In the genomic region with DNA sequence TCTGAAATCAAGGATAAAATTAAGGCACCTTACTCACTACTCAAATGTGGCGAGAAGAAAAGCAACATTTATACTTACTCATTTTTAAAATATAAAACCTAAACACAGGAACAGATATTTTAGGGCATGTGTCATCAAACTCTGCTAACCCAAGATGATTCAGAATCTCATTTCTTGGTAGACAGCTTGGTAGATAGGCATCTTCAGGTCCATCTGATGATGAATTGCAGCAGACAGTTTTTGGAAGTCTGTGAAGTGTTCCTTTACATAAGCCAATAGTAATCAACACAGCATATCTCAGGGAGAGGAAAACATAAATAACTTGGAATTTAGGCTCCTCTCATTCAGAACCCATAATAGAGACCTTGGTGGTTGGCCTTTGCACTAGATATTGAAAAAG, we compare ENCODE assay signal across 9 cellular contexts. TPM values are rescaled to one million over a fixed set of nuclear protein-coding genes. Genes with fewer than 3 reads are reported as not detected.
DNase-seq lines count a peak whose midpoint lies in the region; ATAC-seq lines count a peak whose summit lies in the region.
"Had no signal": no experiment of that assay in that cellular context is flagged by ENCODE, and none has a peak within 500 bp of the region (broad histone marks: within the 10 kb centered on the region; RNA-seq: fewer than 3 reads in every experiment).

No MANE protein-coding gene starts in this region.

- intact Hi-C loops in activated T-helper 1 cell treated with anti-CD3 and anti-CD28 coated beads, Interleukin-12 subunit alpha, Interleukin-12 subunit beta, Interleukin-2, Interleukin-4 antibody, amounts not matched to agents 30 ng/mL and 10 ng/mL and 1 ng/mL, durations not matched to agents 14 hours and 24 hours and 36 hours (cut with micrococcal nuclease) = loop anchor here (1.0 to 10.0 kb wide), 5 partner anchors 102 to 600 kb away; a partner anchor contains a TSS

- ATAC-seq in activated T-cell treated with anti-CD3 and anti-CD28 coated beads, Interleukin-2, amount 50 U/mL, for 72 hours (replicated peaks in 1 of 2) = peak; percentile 67 to 69

- H3K9me3 Mint-ChIP-seq in activated T-cell treated with anti-CD3 and anti-CD28 coated beads, Interleukin-2, amount 50 U/mL, for 72 hours = no peaks in the 10 kb centered on the region
- H3K9me3 Mint-ChIP-seq in activated T-helper 1 cell treated with anti-CD3 and anti-CD28 coated beads, Interleukin-12 subunit alpha, Interleukin-12 subunit beta, Interleukin-2, Interleukin-4 antibody, amounts not matched to agents 30 ng/mL and 10 ng/mL and 1 ng/mL, durations not matched to agents 14 hours and 24 hours and 36 hours = no peaks in the 10 kb centered on the region
- H3K9me3 Mint-ChIP-seq: CD8-positive, alpha-beta memory T cell had no signal

- H3K36me3 Mint-ChIP-seq in activated T-cell treated with anti-CD3 and anti-CD28 coated beads, Interleukin-2, amount 50 U/mL, for 72 hours (ENCODE audit: insufficient read depth in 2 of 2) = peaks cover 7% of the 10 kb centered on the region in 2 donors
- peaks cover 22% of the 10 kb centered on the region for H3K36me3 Mint-ChIP-seq in activated T-helper 1 cell treated with anti-CD3 and anti-CD28 coated beads, Interleukin-12 subunit alpha, Interleukin-12 subunit beta, Interleukin-2, Interleukin-4 antibody, amounts not matched to agents 30 ng/mL and 10 ng/mL and 1 ng/mL, durations not matched to agents 14 hours and 24 hours and 36 hours (ENCODE audit: low read depth)

- no peak for DNase-seq in activated T-cell treated with anti-CD3 and anti-CD28 coated beads, Interleukin-2, amount 50 U/mL, for 72 hours
- no peak for DNase-seq in activated T-cell treated with anti-CD3 and anti-CD28 coated beads, Interleukin-2, amount 50 U/mL, for 1 hour
- DNase-seq in activated T-helper 1 cell treated with anti-CD3 and anti-CD28 coated beads, Interleukin-12 subunit alpha, Interleukin-12 subunit beta, Interleukin-2, Interleukin-4 antibody, amounts not matched to agents 30 ng/mL and 10 ng/mL and 1 ng/mL, durations not matched to agents 14 hours and 24 hours and 36 hours (ENCODE audit: low spot score) = no peak
- DNase-seq in glomerular visceral epithelial cell (ENCODE audit: extremely low spot score) = peak; percentile 60
- peak; percentile 67 for DNase-seq in stromal cell of bone marrow (ENCODE audit: low read depth)
- no peak for DNase-seq in midbrain (lab: John Stamatoyannopoulos, UW)
- DNase-seq in NCI-H1436 treated with DMSO at 0.1 percent for 48 hours (lab: John Stamatoyannopoulos, UW) = no peak
- DNase-seq in NCI-H128 (lab: John Stamatoyannopoulos, UW; ENCODE audit: unreplicated experiment) = no peak
- DNase-seq: CD8-positive, alpha-beta memory T cell had no signal

- peak overlapping the region; percentile 75 for H3K27ac Mint-ChIP-seq in activated T-cell treated with anti-CD3 and anti-CD28 coated beads, Interleukin-2, amount 50 U/mL, for 72 hours
- H3K27ac Mint-ChIP-seq in activated T-helper 1 cell treated with anti-CD3 and anti-CD28 coated beads, Interleukin-12 subunit alpha, Interleukin-12 subunit beta, Interleukin-2, Interleukin-4 antibody, amounts not matched to agents 30 ng/mL and 10 ng/mL and 1 ng/mL, durations not matched to agents 14 hours and 24 hours and 36 hours = peak overlapping the region; percentile 21

- H3K4me3 Mint-ChIP-seq in activated T-cell treated with anti-CD3 and anti-CD28 coated beads, Interleukin-2, amount 50 U/mL, for 72 hours = peak overlapping the region; percentile 97 to 99
- H3K4me3 Mint-ChIP-seq in activated T-helper 1 cell treated with anti-CD3 and anti-CD28 coated beads, Interleukin-12 subunit alpha, Interleukin-12 subunit beta, Interleukin-2, Interleukin-4 antibody, amounts not matched to agents 30 ng/mL and 10 ng/mL and 1 ng/mL, durations not matched to agents 14 hours and 24 hours and 36 hours = peak overlapping the region; percentile 48

- peaks cover 8% of the 10 kb centered on the region for H3K27me3 Mint-ChIP-seq in activated T-cell treated with anti-CD3 and anti-CD28 coated beads, Interleukin-2, amount 50 U/mL, for 72 hours (ENCODE audit: low read depth)
- peaks cover 5% of the 10 kb centered on the region for H3K27me3 Mint-ChIP-seq in activated T-helper 1 cell treated with anti-CD3 and anti-CD28 coated beads, Interleukin-12 subunit alpha, Interleukin-12 subunit beta, Interleukin-2, Interleukin-4 antibody, amounts not matched to agents 30 ng/mL and 10 ng/mL and 1 ng/mL, durations not matched to agents 14 hours and 24 hours and 36 hours (ENCODE audit: insufficient read depth)
- H3K27me3 Mint-ChIP-seq: CD8-positive, alpha-beta memory T cell had no signal

- peaks cover 83% of the 10 kb centered on the region for H3K4me1 Mint-ChIP-seq in activated T-cell treated with anti-CD3 and anti-CD28 coated beads, Interleukin-2, amount 50 U/mL, for 72 hours (ENCODE audit: low read depth)
- peaks cover 67% of the 10 kb centered on the region for H3K4me1 Mint-ChIP-seq in activated T-helper 1 cell treated with anti-CD3 and anti-CD28 coated beads, Interleukin-12 subunit alpha, Interleukin-12 subunit beta, Interleukin-2, Interleukin-4 antibody, amounts not matched to agents 30 ng/mL and 10 ng/mL and 1 ng/mL, durations not matched to agents 14 hours and 24 hours and 36 hours (ENCODE audit: low read depth)

RNA-seq across cellular contexts. Expression of a gene that starts 3.4 kb away (rescaled TPM):
- 10 to 100 TPM; 28.7 to 35.4 TPM for total RNA-seq in activated T-cell treated with anti-CD3 and anti-CD28 coated beads, Interleukin-2, amount 50 U/mL, for 72 hours
- total RNA-seq in activated T-helper 1 cell treated with anti-CD3 and anti-CD28 coated beads, Interleukin-12 subunit alpha, Interleukin-12 subunit beta, Interleukin-2, Interleukin-4 antibody, amounts not matched to agents 30 ng/mL and 10 ng/mL and 1 ng/mL, durations not matched to agents 14 hours and 24 hours and 36 hours = 28.3 and 29.2 TPM in 2 replicates

RNA-seq across cellular contexts. Expression of a gene that starts 54.7 kb away (rescaled TPM):
- total RNA-seq in activated T-cell treated with anti-CD3 and anti-CD28 coated beads, Interleukin-2, amount 50 U/mL, for 72 hours = 1 to 10 TPM; 3.9 to 4.7 TPM
- 2.4 and 3.1 TPM in 2 replicates for total RNA-seq in activated T-helper 1 cell treated with anti-CD3 and anti-CD28 coated beads, Interleukin-12 subunit alpha, Interleukin-12 subunit beta, Interleukin-2, Interleukin-4 antibody, amounts not matched to agents 30 ng/mL and 10 ng/mL and 1 ng/mL, durations not matched to agents 14 hours and 24 hours and 36 hours

Comparison
In these comparisons a context has a peak if more than half of its experiments do, and no peak if none do; other contexts are left out.
1. DNase-seq: peak in glomerular visceral epithelial cell (single experiment) and stromal cell of bone marrow (single experiment); none in activated T-cell treated with anti-CD3 and anti-CD28 coated beads, Interleukin-2, amount 50 U/mL, for 72 hours (0 of 2), activated T-cell treated with anti-CD3 and anti-CD28 coated beads, Interleukin-2, amount 50 U/mL, for 1 hour (single experiment), activated T-helper 1 cell treated with anti-CD3 and anti-CD28 coated beads, Interleukin-12 subunit alpha, Interleukin-12 subunit beta, Interleukin-2, Interleukin-4 antibody, amounts not matched to agents 30 ng/mL and 10 ng/mL and 1 ng/mL, durations not matched to agents 14 hours and 24 hours and 36 hours (single experiment), midbrain (single experiment), NCI-H1436 treated with DMSO at 0.1 percent for 48 hours (single experiment) and NCI-H128 (single experiment).